ENCODE assay signal across 1 cellular context in genomic region chr17:35612924-35613521, GRCh38.
TF ChIP-seq lines count a peak whose summit lies in the region.

No MANE protein-coding gene starts in this region.

TF ChIP-seq in endothelial cell of umbilical vein, 7 proteins besides CTCF, POLR2A, EP300 and RAD21 (continued from another document):
- TF ChIP-seq EZH2 (IDR thresholded peaks at IDR 0.05; ENCODE audit: borderline replicate concordance, low read depth, low read length, severe bottlenecking): no peak
